In genomic region chr1:23578311-23578996, GRCh38 we compare ENCODE assay signal across 1 cellular context.
TF ChIP-seq lines count a peak whose summit lies in the region.

No MANE protein-coding gene starts in this region.

TF ChIP-seq in K562, 482 proteins besides CTCF, POLR2A, EP300 and RAD21 (continued from another document):
- TF ChIP-seq, protein P1, sequence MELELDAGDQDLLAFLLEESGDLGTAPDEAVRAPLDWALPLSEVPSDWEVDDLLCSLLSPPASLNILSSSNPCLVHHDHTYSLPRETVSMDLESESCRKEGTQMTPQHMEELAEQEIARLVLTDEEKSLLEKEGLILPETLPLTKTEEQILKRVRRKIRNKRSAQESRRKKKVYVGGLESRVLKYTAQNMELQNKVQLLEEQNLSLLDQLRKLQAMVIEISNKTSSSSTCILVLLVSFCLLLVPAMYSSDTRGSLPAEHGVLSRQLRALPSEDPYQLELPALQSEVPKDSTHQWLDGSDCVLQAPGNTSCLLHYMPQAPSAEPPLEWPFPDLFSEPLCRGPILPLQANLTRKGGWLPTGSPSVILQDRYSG (tag; conservative IDR thresholded peaks at IDR 0.05; ENCODE audit: low read depth) = no peak
- TF ChIP-seq ZNF311 (CRISPR knock-in tag; IDR thresholded peaks at IDR 0.05) (no peak), STAG1 (CRISPR knock-in tag; IDR thresholded peaks at IDR 0.05; ENCODE audit: borderline replicate concordance) (no peak)
- TF ChIP-seq, protein P2, sequence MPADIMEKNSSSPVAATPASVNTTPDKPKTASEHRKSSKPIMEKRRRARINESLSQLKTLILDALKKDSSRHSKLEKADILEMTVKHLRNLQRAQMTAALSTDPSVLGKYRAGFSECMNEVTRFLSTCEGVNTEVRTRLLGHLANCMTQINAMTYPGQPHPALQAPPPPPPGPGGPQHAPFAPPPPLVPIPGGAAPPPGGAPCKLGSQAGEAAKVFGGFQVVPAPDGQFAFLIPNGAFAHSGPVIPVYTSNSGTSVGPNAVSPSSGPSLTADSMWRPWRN (IDR thresholded peaks at IDR 0.05; ENCODE audit: low read depth) = no peak
